In genomic region chr6:117440558-117441525, GRCh38 we compare ENCODE assay signal across 16 cellular contexts. TPM values are rescaled to one million over a fixed set of nuclear protein-coding genes. Genes with fewer than 3 reads are reported as not detected.
DNase-seq lines count a peak whose midpoint lies in the region; ATAC-seq, FAIRE-seq and TF ChIP-seq lines count a peak whose summit lies in the region.
"Had no signal": no experiment of that assay in that cellular context is flagged by ENCODE, and none has a peak within 500 bp of the region (broad histone marks: within the 10 kb centered on the region; RNA-seq: fewer than 3 reads in every experiment).

No MANE protein-coding gene starts in this region.

- CTCF ChIA-PET in SK-N-SH (lab: Yijun Ruan, JAX) = interaction anchor here (1.6 kb wide), 1 partner anchor 9 kb away, joined by 7 read pairs; no protein-coding TSS in a partner anchor

- no peak for TF ChIP-seq CTCF in SK-N-SH (IDR thresholded peaks at IDR 0.05)
- TF ChIP-seq CTCF in foreskin fibroblast (IDR thresholded peaks at IDR 0.05; ENCODE audit: low read depth, low read length) = no peak
- TF ChIP-seq CTCF in esophagus muscularis mucosa (IDR thresholded peaks at IDR 0.05) = no peak

- TF ChIP-seq EP300 in SK-N-SH (IDR thresholded peaks at IDR 0.05; ENCODE audit: borderline replicate concordance in 1 of 2, low read depth in 1 of 2, low read length in 1 of 2) (peak in 1 of 2 experiments; percentile 91; a peak in 2 of 4 replicates), esophagus muscularis mucosa (IDR thresholded peaks at IDR 0.05) (no peak)

- TF ChIP-seq RAD21 in SK-N-SH (IDR thresholded peaks at IDR 0.05; ENCODE audit: low read length) = no peak

- H3K4me1 ChIP-seq in SK-N-SH (ENCODE audit: control insufficient read depth in 1 of 2, insufficient read depth in 2 of 2, low read depth in 1 of 2, low read length in 1 of 2) (no peaks in the 10 kb centered on the region; a peak in 1 of 4 replicates), esophagus muscularis mucosa (no peaks in the 10 kb centered on the region)
- H3K4me1 ChIP-seq: prostate gland had no signal

- intact Hi-C loops in esophagus muscularis mucosa (cut with DNase I) = loop anchor here (10.0 kb wide), 1 partner anchor 96 kb away; no protein-coding TSS in a partner anchor

- no peak for FAIRE-seq in urothelium cell line (lab: Jason Lieb, UNC)

- 18% methylated on average over 3 of the region's 3 CpGs for WGBS in SK-N-SH (ENCODE audit: low lambda C conversion rate)
- 80% methylated on average over 3 of the region's 3 CpGs for WGBS in esophagus muscularis mucosa

- H3K79me2 ChIP-seq in SK-N-SH (ENCODE audit: insufficient read depth) = no peaks in the 10 kb centered on the region

- H3K27ac ChIP-seq in SK-N-SH (ENCODE audit: low read depth in 2 of 2, low read length in 1 of 2) (peak overlapping the region; percentile 70 to 74; a peak in 3 of 4 replicates), esophagus muscularis mucosa (replicated peaks in 1 of 4) (no peak overlapping the region)
- H3K27ac ChIP-seq: heart left ventricle, prostate gland had no signal

- H3K9ac ChIP-seq in SK-N-SH = peak overlapping the region; percentile 52; the same call in 1 of the 2 replicates

- H3K4me3 ChIP-seq in SK-N-SH (ENCODE audit: low read depth in 2 of 2, low read length in 1 of 2) (no peak overlapping the region), foreskin fibroblast (ENCODE audit: low read depth in 1 of 2, low read length in 2 of 2) (no peak overlapping the region), esophagus muscularis mucosa (no peak overlapping the region)
- H3K4me3 ChIP-seq: heart left ventricle, prostate gland had no signal

- H3K27me3 ChIP-seq in SK-N-SH (ENCODE audit: insufficient read depth) = no peaks in the 10 kb centered on the region
- H3K27me3 ChIP-seq in esophagus muscularis mucosa = peaks cover 0 to 12% (median 0%) of the 10 kb centered on the region in 4 donors

- H3K9me3 ChIP-seq in SK-N-SH (peaks cover 4% of the 10 kb centered on the region), esophagus muscularis mucosa (no peaks in the 10 kb centered on the region)
- H3K9me3 ChIP-seq: heart left ventricle, prostate gland had no signal

- peak overlapping the region; percentile 75; the same call in 1 of the 2 replicates for H2AFZ ChIP-seq in SK-N-SH (ENCODE audit: low read depth)

- POLR2A ChIA-PET in SK-N-SH (lab: Yijun Ruan, JAX) = no interaction called here

- ATAC-seq in GM21528 (IDR thresholded peaks at IDR 0.05; ENCODE audit: low FRiP score, unreplicated experiment) (no peak), HG03457 (IDR thresholded peaks at IDR 0.05; ENCODE audit: unreplicated experiment) (no peak)
- ATAC-seq: heart left ventricle had no signal

- TF ChIP-seq POLR2A in esophagus muscularis mucosa (IDR thresholded peaks at IDR 0.05; ENCODE audit: low read depth) = no peak

- H3F3A ChIP-seq in SK-N-SH (replicated peaks; ENCODE audit: insufficient read depth) = peaks cover 22% of the 10 kb centered on the region

- no peaks in the 10 kb centered on the region for H4K20me1 ChIP-seq in SK-N-SH (ENCODE audit: insufficient read depth)

- H3K4me2 ChIP-seq in SK-N-SH = peak overlapping the region; percentile 37; the same call in 1 of the 2 replicates

- DNase-seq in NOMO-1 treated with DMSO at 0.1 percent for 48 hours (lab: John Stamatoyannopoulos, UW; ENCODE audit: unreplicated experiment) (peak; percentile 19), NOMO-1 treated with dmso at 0.1 percent for 144 hours (lab: John Stamatoyannopoulos, UW; ENCODE audit: unreplicated experiment) (no peak), SK-N-SH (no peak), foreskin fibroblast (peak; percentile 97), urothelium cell line (ENCODE audit: low spot score) (peak; percentile 48), esophagus muscularis mucosa (ENCODE audit: extremely low spot score) (no peak)
- DNase-seq: 8988T; activated CD4-positive, alpha-beta T cell treated with anti-CD3 and anti-CD28 coated beads for 48 hours; activated effector memory CD4-positive, alpha-beta T cell treated with Interleukin-2 at 50 U/mL for 16 hours; heart left ventricle; NCI-H446 treated with DMSO at 0.1 percent for 48 hours had no signal

- no peaks in the 10 kb centered on the region for H3K36me3 ChIP-seq in SK-N-SH (replicated peaks in 1 of 2; ENCODE audit: control insufficient read depth in 1 of 2, insufficient read depth in 2 of 2, low read length in 1 of 2)
- H3K36me3 ChIP-seq in esophagus muscularis mucosa = no peaks in the 10 kb centered on the region
- H3K36me3 ChIP-seq: heart left ventricle, prostate gland had no signal

- no peaks in the 10 kb centered on the region for H3K9me2 ChIP-seq in SK-N-SH

TF ChIP-seq in SK-N-SH, 30 proteins besides CTCF, POLR2A, EP300 and RAD21 (continues in another document):
- TF ChIP-seq TAF1 (IDR thresholded peaks at IDR 0.05; ENCODE audit: borderline replicate concordance, low read depth, low read length) (peak; percentile 38; the same call in 1 of the 2 replicates), GATA2 (CRISPR knock-in tag; IDR thresholded peaks at IDR 0.05) (no peak), IRF3 (IDR thresholded peaks at IDR 0.05; ENCODE audit: low read depth, low read length) (no peak), CHD2 (IDR thresholded peaks at IDR 0.05; ENCODE audit: low read length, partially characterized antibody) (no peak), FOSL2 (IDR thresholded peaks at IDR 0.05; ENCODE audit: borderline replicate concordance, low read depth) (peak; percentile 66), TEAD4 (IDR thresholded peaks at IDR 0.05; ENCODE audit: borderline replicate concordance, insufficient read depth) (peak; percentile 85), POLR2AphosphoS5 (IDR thresholded peaks at IDR 0.05; ENCODE audit: low read depth, low read length) (peak; percentile 62; the same call in 1 of the 2 replicates), FOXM1 (IDR thresholded peaks at IDR 0.05; ENCODE audit: low read depth) (peak; percentile 83), SIN3A (IDR thresholded peaks at IDR 0.05; ENCODE audit: borderline replicate concordance, low read depth, low read length) (no peak; the same call in 1 of the 2 replicates), PBX3 (IDR thresholded peaks at IDR 0.05) (peak; percentile 93), MXI1 (IDR thresholded peaks at IDR 0.05; ENCODE audit: low read depth, low read length) (no peak), MAX (IDR thresholded peaks at IDR 0.05; ENCODE audit: low read depth) (peak; percentile 13; the same call in 1 of the 2 replicates), NFIC (IDR thresholded peaks at IDR 0.05; ENCODE audit: borderline replicate concordance) (peak; percentile 88), FOXJ3 (CRISPR knock-in tag; IDR thresholded peaks at IDR 0.05) (no peak), JUND (IDR thresholded peaks at IDR 0.05) (peak; percentile 89), NRF1 (IDR thresholded peaks at IDR 0.05; ENCODE audit: low read depth, low read length) (no peak), RCOR1 (IDR thresholded peaks at IDR 0.05; ENCODE audit: low read length) (no peak), YY1 (IDR thresholded peaks at IDR 0.05; ENCODE audit: low read depth) (no peak), ZBTB33 (IDR thresholded peaks at IDR 0.05; ENCODE audit: borderline replicate concordance, low read depth) (0 out of 2 replicates have a peak, but pooled peaks have one; percentile 72), MEF2A (IDR thresholded peaks at IDR 0.05; ENCODE audit: borderline replicate concordance, low read depth) (peak; percentile 63)

RNA-seq across cellular contexts. Expression of gene ROS1, which starts 15.1 kb away (rescaled TPM):
- 1.8 and 2.0 TPM in 2 replicates for polyA plus RNA-seq in SK-N-SH (2012; rRNA removed)
- polyA plus RNA-seq in SK-N-SH (2012; cell fraction: cytosol; rRNA removed) = 1.5 and 1.8 TPM in 2 replicates
- 3.8 and 7.4 TPM in 2 replicates for polyA plus RNA-seq in SK-N-SH (2012; cell fraction: nucleus; rRNA removed)
- under 1 TPM in 2 of 4 donors, not detected in 2; under 0.01 to 0.06 TPM for total RNA-seq in esophagus muscularis mucosa
- total RNA-seq: cerebellum, SK-MEL-5 had no signal

RNA-seq across cellular contexts. Expression of gene DCBLD1, which starts 41.6 kb away (rescaled TPM):
- polyA plus RNA-seq in SK-N-SH (2012; rRNA removed) = 82.2 and 91.5 TPM in 2 replicates
- polyA plus RNA-seq in SK-N-SH (2012; cell fraction: cytosol; rRNA removed) = 82.3 and 82.9 TPM in 2 replicates
- 97.1 and 145 TPM in 2 replicates for polyA plus RNA-seq in SK-N-SH (2012; cell fraction: nucleus; rRNA removed)
- 10 to 100 TPM in 2 of 4 donors, 1 to 10 TPM in 2; 3.8 to 11.6 (median 7.9) TPM for total RNA-seq in esophagus muscularis mucosa

Comparison
In these comparisons a context has a peak if more than half of its experiments do, and no peak if none do; other contexts are left out.
1. DNase-seq: peak in NOMO-1 treated with DMSO at 0.1 percent for 48 hours (single experiment), foreskin fibroblast (2 of 2) and urothelium cell line (single experiment); none in NOMO-1 treated with dmso at 0.1 percent for 144 hours (single experiment), SK-N-SH (single experiment) and esophagus muscularis mucosa (single experiment).
2. H3K27ac ChIP-seq: peak in SK-N-SH (2 of 2); none in esophagus muscularis mucosa (0 of 4).